ENCODE assay signal across 8 cellular contexts in the genomic region with DNA sequence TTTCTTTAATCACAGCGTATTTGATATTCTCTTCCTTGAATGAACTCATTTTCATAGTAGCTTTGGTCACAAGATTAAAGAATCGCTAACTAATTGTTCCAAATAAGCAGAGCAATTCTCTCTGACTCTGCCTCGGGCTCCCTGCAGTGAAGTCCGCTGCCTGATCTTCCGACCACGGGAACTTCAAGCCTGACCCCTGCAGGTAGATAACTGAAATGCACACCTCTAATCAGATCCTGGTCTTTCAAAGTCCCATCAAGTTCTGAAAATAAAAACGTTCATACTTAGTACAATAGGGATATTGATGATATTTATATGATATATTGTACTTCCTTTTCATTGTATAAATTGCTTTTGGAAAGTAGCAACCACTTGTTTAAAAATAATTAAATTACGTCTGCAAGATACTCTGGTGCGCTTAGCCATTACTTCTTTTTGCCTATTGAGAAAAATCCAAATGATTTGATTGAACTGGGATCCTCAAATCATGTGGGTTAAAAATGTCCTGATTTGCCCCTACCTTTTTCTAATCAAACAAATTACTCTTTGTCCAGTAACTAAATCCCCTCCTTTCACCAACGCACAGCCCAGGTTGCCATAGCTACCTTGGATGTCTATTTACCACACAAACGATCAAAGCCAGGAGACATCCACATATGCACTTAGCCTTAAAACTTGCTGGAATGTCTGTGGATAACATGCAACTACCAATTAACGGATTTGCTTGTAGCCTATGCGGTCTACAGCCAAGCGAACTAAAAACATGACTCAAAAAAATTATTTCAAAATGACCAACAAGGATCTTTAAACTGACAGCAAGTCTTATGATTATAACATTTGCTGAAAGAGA.
DNase-seq lines count a peak whose midpoint lies in the region; ATAC-seq lines count a peak whose summit lies in the region.

No MANE protein-coding gene starts in this region.

- DNase-seq in AG08396 (ENCODE audit: low spot score) (peak; percentile 35), NOMO-1 treated with dmso at 0.1 percent for 144 hours (lab: John Stamatoyannopoulos, UW; ENCODE audit: unreplicated experiment) (peak; percentile 48), midbrain (lab: John Stamatoyannopoulos, UW) (peak; percentile 60), NCI-H128 (lab: John Stamatoyannopoulos, UW; ENCODE audit: unreplicated experiment) (no peak)

- H3K36me3 ChIP-seq in endocrine pancreas (ENCODE audit: control insufficient read depth, insufficient read depth, low read length): no peaks in the 10 kb centered on the region

- H3K4me1 ChIP-seq in endocrine pancreas (ENCODE audit: control insufficient read depth, insufficient read depth, low read length): peaks cover 10% of the 10 kb centered on the region

- no peaks in the 10 kb centered on the region for H3K9me3 ChIP-seq in endocrine pancreas (ENCODE audit: control insufficient read depth, low read length)

- H3K9ac ChIP-seq in endocrine pancreas (ENCODE audit: control insufficient read depth, insufficient read depth, low read length): no peak overlapping the region

- no peaks in the 10 kb centered on the region for H3K27me3 ChIP-seq in endocrine pancreas (ENCODE audit: control insufficient read depth, insufficient read depth, low read length)

- ATAC-seq in GM18519 (IDR thresholded peaks at IDR 0.05; ENCODE audit: low FRiP score, unreplicated experiment) (peak; percentile 62), HG03442 (IDR thresholded peaks at IDR 0.05; ENCODE audit: unreplicated experiment) (peak; percentile 47), HG03139 (IDR thresholded peaks at IDR 0.05; ENCODE audit: unreplicated experiment) (no peak)

- H3K4me3 ChIP-seq in endocrine pancreas (ENCODE audit: control insufficient read depth, insufficient read depth, low read length): peak overlapping the region; percentile 62
